ENCODE assay signal across 8 cellular contexts in genomic region chr20:47453167-47453782, GRCh38. TPM values are rescaled to one million over a fixed set of nuclear protein-coding genes. Genes with fewer than 3 reads are reported as not detected.
DNase-seq lines count a peak whose midpoint lies in the region; ATAC-seq and TF ChIP-seq lines count a peak whose summit lies in the region.

No MANE protein-coding gene starts in this region.

- peaks cover 14% of the 10 kb centered on the region for H3K4me1 Mint-ChIP-seq in mesothelial cell of epicardium
- peaks cover 0 to 2% of the 10 kb centered on the region in 2 donors for H3K4me1 Mint-ChIP-seq in effector memory CD8-positive, alpha-beta T cell (ENCODE audit: low read depth in 2 of 2)

- H3K27me3 ChIP-seq in DOHH2 (ENCODE audit: control insufficient read depth, low read length) = no peaks in the 10 kb centered on the region
- no peaks in the 10 kb centered on the region for H3K27me3 ChIP-seq in WERI-Rb-1 (ENCODE audit: insufficient read depth, low read depth, severe bottlenecking)

- DNase-seq in HK-2 (ENCODE audit: unreplicated experiment) (peak; percentile 83), mesothelial cell of epicardium (ENCODE audit: low spot score in 2 of 2, unreplicated experiment in 2 of 2) (no peak), WERI-Rb-1 (no peak), DMS 273 (lab: John Stamatoyannopoulos, UW; ENCODE audit: unreplicated experiment) (no peak)
- peak; percentile 65 to 70 for DNase-seq in activated T-cell treated with anti-CD3 and anti-CD28 coated beads, Interleukin-2, amount 50 U/mL, for 48 hours
- no peak for DNase-seq in effector memory CD8-positive, alpha-beta T cell

- peak; percentile 51 for ATAC-seq in GM19468 (IDR thresholded peaks at IDR 0.05; ENCODE audit: extremely low read depth, unreplicated experiment)
- no peak for ATAC-seq in effector memory CD8-positive, alpha-beta T cell (replicated peaks)

- peaks cover 5% of the 10 kb centered on the region for H3K36me3 ChIP-seq in DOHH2 (ENCODE audit: control insufficient read depth, low read length)
- H3K36me3 ChIP-seq in WERI-Rb-1 = no peaks in the 10 kb centered on the region

- H3K4me3 ChIP-seq in DOHH2 (ENCODE audit: low read length) (peak overlapping the region; percentile 40), WERI-Rb-1 (ENCODE audit: low read depth, low read length) (no peak overlapping the region)

- peak overlapping the region; percentile 47 for H3K27ac Mint-ChIP-seq in mesothelial cell of epicardium
- H3K27ac Mint-ChIP-seq in effector memory CD8-positive, alpha-beta T cell = peak overlapping the region in 1 of 2 donors; percentile 75

- no peaks in the 10 kb centered on the region for H3K9me3 ChIP-seq in DOHH2 (ENCODE audit: control insufficient read depth, insufficient read depth, low read length)
- H3K9me3 ChIP-seq in WERI-Rb-1 (ENCODE audit: severe bottlenecking) = no peaks in the 10 kb centered on the region

- no peaks in the 10 kb centered on the region for H3K27me3 Mint-ChIP-seq in mesothelial cell of epicardium (ENCODE audit: low read depth)
- H3K27me3 Mint-ChIP-seq in effector memory CD8-positive, alpha-beta T cell = no peaks in the 10 kb centered on the region

- no peaks in the 10 kb centered on the region for H3K36me3 Mint-ChIP-seq in mesothelial cell of epicardium
- no peaks in the 10 kb centered on the region for H3K36me3 Mint-ChIP-seq in effector memory CD8-positive, alpha-beta T cell (ENCODE audit: insufficient read depth)

- H3K9me2 ChIP-seq in DOHH2 (replicated peaks; ENCODE audit: control insufficient read depth, low read length) = no peaks in the 10 kb centered on the region

- H3K4me2 ChIP-seq in DOHH2 (ENCODE audit: low read length) = peak overlapping the region; percentile 77

- H3F3A ChIP-seq in DOHH2 (ENCODE audit: control insufficient read depth, insufficient read depth) = peaks cover 47% of the 10 kb centered on the region

- H4K20me1 ChIP-seq in DOHH2 (ENCODE audit: control insufficient read depth, insufficient read depth, low read depth, low read length) = no peaks in the 10 kb centered on the region

- H3K79me2 ChIP-seq in DOHH2 (ENCODE audit: control insufficient read depth, low read length) = no peaks in the 10 kb centered on the region

- peaks cover 5% of the 10 kb centered on the region for H3K9me3 Mint-ChIP-seq in mesothelial cell of epicardium
- H3K9me3 Mint-ChIP-seq in effector memory CD8-positive, alpha-beta T cell = no peaks in the 10 kb centered on the region

- no peak for TF ChIP-seq CTCF in DOHH2 (IDR thresholded peaks at IDR 0.05; ENCODE audit: low read depth, low read length, poor library complexity, severe bottlenecking)
- TF ChIP-seq CTCF in mesothelial cell of epicardium (IDR thresholded peaks at IDR 0.05; ENCODE audit: unreplicated experiment) = no peak
- TF ChIP-seq CTCF in WERI-Rb-1 (IDR thresholded peaks at IDR 0.05; ENCODE audit: low read depth, low read length) = no peak

- no peak overlapping the region for H3K4me3 Mint-ChIP-seq in mesothelial cell of epicardium
- H3K4me3 Mint-ChIP-seq in effector memory CD8-positive, alpha-beta T cell = no peak overlapping the region

- H3K4me1 ChIP-seq in DOHH2 (ENCODE audit: control insufficient read depth, low read length) = peaks cover 86% of the 10 kb centered on the region

- peak overlapping the region; percentile 88 for H3K27ac ChIP-seq in DOHH2 (ENCODE audit: low read depth, low read length)
- no peak overlapping the region for H3K27ac ChIP-seq in WERI-Rb-1

RNA-seq across cellular contexts. Expression of gene NCOA3, which starts 48.4 kb away (rescaled TPM):
- 45.9 to 49.8 TPM (median 47.1 TPM) in 3 replicates for total RNA-seq in mesothelial cell of epicardium

Comparison
In these comparisons a context has a peak if more than half of its experiments do, and no peak if none do; other contexts are left out.
1. DNase-seq: peak in HK-2 (single experiment) and activated T-cell treated with anti-CD3 and anti-CD28 coated beads, Interleukin-2, amount 50 U/mL, for 48 hours (2 of 2); none in mesothelial cell of epicardium (0 of 2), effector memory CD8-positive, alpha-beta T cell (0 of 3), WERI-Rb-1 (single experiment) and DMS 273 (single experiment).